Comparison of ENCODE assay signal across 8 cellular contexts in the genomic region with DNA sequence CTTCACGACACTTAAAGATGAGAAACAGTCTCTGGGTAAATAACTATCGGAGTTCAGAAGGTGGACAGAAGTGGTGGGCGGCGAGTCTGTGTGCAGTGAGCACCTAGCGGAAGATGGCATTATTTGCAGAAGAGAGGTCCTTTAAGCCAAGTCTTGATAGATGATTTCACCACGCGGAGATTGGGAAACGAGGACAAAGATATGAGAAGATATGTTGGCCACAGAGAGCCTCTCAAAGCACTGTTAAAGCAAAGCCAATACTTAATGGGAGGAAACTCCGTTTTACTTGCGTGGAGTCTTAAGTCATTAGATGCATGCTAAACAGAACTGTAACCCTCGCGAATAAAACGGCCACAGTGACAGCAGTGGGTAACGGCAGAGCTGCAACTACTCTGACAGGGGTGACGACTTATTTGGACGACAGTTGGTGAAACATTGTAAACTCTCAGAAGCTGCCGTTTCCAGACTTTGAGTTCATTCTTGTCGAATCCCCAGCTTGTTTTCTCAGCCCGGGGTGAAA. TPM values are rescaled to one million over a fixed set of nuclear protein-coding genes. Genes with fewer than 3 reads are reported as not detected.
DNase-seq lines count a peak whose midpoint lies in the region; ATAC-seq and TF ChIP-seq lines count a peak whose summit lies in the region.

No MANE protein-coding gene starts in this region.

- H3K27ac Mint-ChIP-seq in activated CD4-positive, alpha-beta T cell treated with anti-CD3 and anti-CD28 coated beads, Interleukin-2, amount 10 ng/mL, durations not matched to agents 24 days and 14 days: peak overlapping the region; percentile 94
- peak overlapping the region; percentile 79 to 98 (median 86) for H3K27ac Mint-ChIP-seq in naive B cell

- H3K9me3 ChIP-seq in endocrine pancreas (ENCODE audit: control insufficient read depth, low read length) (no peaks in the 10 kb centered on the region), thoracic aorta (no peaks in the 10 kb centered on the region)

- H3K27ac ChIP-seq in thoracic aorta: peak overlapping the region; percentile 89 to 95

- peaks cover 29% of the 10 kb centered on the region for H3K4me1 Mint-ChIP-seq in activated CD4-positive, alpha-beta T cell treated with anti-CD3 and anti-CD28 coated beads, Interleukin-2, amount 10 ng/mL, durations not matched to agents 24 days and 14 days
- H3K4me1 Mint-ChIP-seq in naive B cell: peaks cover 38 to 55% (median 43%) of the 10 kb centered on the region in 3 donors

- no peaks in the 10 kb centered on the region for H3K27me3 Mint-ChIP-seq in activated CD4-positive, alpha-beta T cell treated with anti-CD3 and anti-CD28 coated beads, Interleukin-2, amount 10 ng/mL, durations not matched to agents 24 days and 14 days
- no peaks in the 10 kb centered on the region for H3K27me3 Mint-ChIP-seq in naive B cell

- ATAC-seq in HG02678 (IDR thresholded peaks at IDR 0.05; ENCODE audit: unreplicated experiment): peak; percentile 27
- peak; percentile 10 to 13 for ATAC-seq in naive B cell (ENCODE audit: low read depth in 2 of 2)
- ATAC-seq in thoracic aorta (ENCODE audit: insufficient number of reproducible peaks, low FRiP score, low read depth): peak; percentile 13

- H3K4me1 ChIP-seq in endocrine pancreas (ENCODE audit: control insufficient read depth, insufficient read depth, low read length) (peaks cover 16% of the 10 kb centered on the region), thoracic aorta (ENCODE audit: control insufficient read depth in 1 of 2, low read depth in 2 of 2) (peaks cover 19 to 25% of the 10 kb centered on the region in 2 donors)

- peak overlapping the region; percentile 26 for H3K9ac ChIP-seq in endocrine pancreas (ENCODE audit: control insufficient read depth, insufficient read depth, low read length)

- H3K27me3 ChIP-seq in endocrine pancreas (ENCODE audit: control insufficient read depth, insufficient read depth, low read length) (no peaks in the 10 kb centered on the region), thoracic aorta (replicated peaks; ENCODE audit: insufficient read depth) (no peaks in the 10 kb centered on the region)

- no peaks in the 10 kb centered on the region for H3K9me3 Mint-ChIP-seq in activated CD4-positive, alpha-beta T cell treated with anti-CD3 and anti-CD28 coated beads, Interleukin-2, amount 10 ng/mL, durations not matched to agents 24 days and 14 days
- H3K9me3 Mint-ChIP-seq in naive B cell: no peaks in the 10 kb centered on the region

- H3K36me3 ChIP-seq in endocrine pancreas (ENCODE audit: control insufficient read depth, insufficient read depth, low read length): no peaks in the 10 kb centered on the region
- H3K36me3 ChIP-seq in thoracic aorta: no peaks in the 10 kb centered on the region

- peak overlapping the region; percentile 88 for H3K4me3 Mint-ChIP-seq in activated CD4-positive, alpha-beta T cell treated with anti-CD3 and anti-CD28 coated beads, Interleukin-2, amount 10 ng/mL, durations not matched to agents 24 days and 14 days
- H3K4me3 Mint-ChIP-seq in naive B cell: peak overlapping the region; percentile 86 to 97 (median 93)

- DNase-seq in NCI-H2171 (lab: John Stamatoyannopoulos, UW): peak; percentile 31
- DNase-seq in activated CD4-positive, alpha-beta T cell treated with anti-CD3 and anti-CD28 coated beads, Interleukin-2, amount 10 ng/mL, durations not matched to agents 24 days and 14 days: no peak
- no peak for DNase-seq in naive B cell
- no peak for DNase-seq in thoracic aorta (ENCODE audit: low spot score)
- DNase-seq in NCI-H2081 (lab: John Stamatoyannopoulos, UW): no peak

- H3K4me3 ChIP-seq in GM08714 (ENCODE audit: low read length): peak overlapping the region; percentile 99
- peak overlapping the region; percentile 91 for H3K4me3 ChIP-seq in endocrine pancreas (ENCODE audit: control insufficient read depth, insufficient read depth, low read length)
- H3K4me3 ChIP-seq in thoracic aorta: peak overlapping the region; percentile 99

- H3K36me3 Mint-ChIP-seq in activated CD4-positive, alpha-beta T cell treated with anti-CD3 and anti-CD28 coated beads, Interleukin-2, amount 10 ng/mL, durations not matched to agents 24 days and 14 days (ENCODE audit: low read depth): peaks cover 2% of the 10 kb centered on the region
- no peaks in the 10 kb centered on the region for H3K36me3 Mint-ChIP-seq in naive B cell

- intact Hi-C loops in activated CD4-positive, alpha-beta T cell treated with anti-CD3 and anti-CD28 coated beads, Interleukin-2, amount 10 ng/mL, durations not matched to agents 24 days and 14 days (cut with micrococcal nuclease): loop anchor here (1.0 to 5.0 kb wide), 3 partner anchors 42 to 200 kb away; partner anchors contain the start of genes QSOX1 and TOR1AIP1

- peak; percentile 36 for TF ChIP-seq CTCF in thoracic aorta (IDR thresholded peaks at IDR 0.05)

RNA-seq across cellular contexts. Expression of gene CEP350, which starts 0.6 kb away (rescaled TPM):
- total RNA-seq in activated CD4-positive, alpha-beta T cell treated with anti-CD3 and anti-CD28 coated beads, Interleukin-2, amount 10 ng/mL, durations not matched to agents 24 days and 14 days: 35.0 and 43.6 TPM in 2 replicates
- 10 to 100 TPM in 5 of 6 donors, 1 to 10 TPM in 1; 5.5 to 78.9 (median 37.0) TPM for polyA plus RNA-seq in naive B cell (ENCODE audit: low read depth in 6 of 6)
- total RNA-seq in thoracic aorta: 10 to 100 TPM; 51.1 to 73.8 TPM
